7 cellular contexts compared by ENCODE assay signal in the genomic region with DNA sequence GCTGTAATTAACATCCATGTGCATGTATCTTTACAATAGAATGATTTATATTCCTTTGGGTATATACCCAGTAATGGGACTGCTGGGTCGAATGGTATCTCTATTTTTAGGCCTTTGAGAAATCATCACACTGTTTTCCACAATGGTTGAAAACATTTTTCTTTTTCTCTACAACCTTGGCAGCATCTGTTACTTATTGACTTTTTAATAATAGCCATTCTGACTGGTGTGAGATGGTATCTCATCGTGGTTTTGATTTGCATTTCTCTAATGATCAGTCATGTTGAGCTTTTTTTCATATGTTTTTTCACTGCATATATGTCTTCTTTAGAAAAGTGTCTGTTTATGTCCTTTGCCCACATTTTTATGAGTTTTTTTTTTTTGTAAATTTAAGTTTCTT.
A peak's percentile ranks its signal among the peaks of the same experiment; 100 is the strongest.
DNase-seq lines count a peak whose midpoint lies in the region; ATAC-seq and TF ChIP-seq lines count a peak whose summit lies in the region.
"Not testable (repeated sequence)": the region's sequence is repeated elsewhere in the genome, so short reads cannot be mapped to it uniquely, and the experiment has no call there.

No MANE protein-coding gene starts in this region.

- not testable (repeated sequence) for H3K27ac ChIP-seq in SK-N-SH (ENCODE audit: low read depth in 2 of 2, low read length in 1 of 2)

- H3K27me3 ChIP-seq in SK-N-SH (ENCODE audit: insufficient read depth): not testable (repeated sequence)

- in situ Hi-C loops in Caki2 (cut with HindIII; ENCODE audit: low pct_unique_long_range_greater_than_20kb, low sequenced_read_pairs): not testable (repeated sequence)

- not testable (repeated sequence) for H3K4me3 ChIP-seq in SK-N-SH (ENCODE audit: low read depth in 2 of 2, low read length in 1 of 2)

- H3F3A ChIP-seq in SK-N-SH (replicated peaks; ENCODE audit: insufficient read depth): not testable (repeated sequence)

- peak; percentile 81 for ATAC-seq in GM18861 (IDR thresholded peaks at IDR 0.05; ENCODE audit: unreplicated experiment)
- ATAC-seq in GM21786 (IDR thresholded peaks at IDR 0.05; ENCODE audit: unreplicated experiment): peak; percentile 46
- ATAC-seq in HG03354 (IDR thresholded peaks at IDR 0.05; ENCODE audit: poor library complexity, severe bottlenecking, unreplicated experiment): peak; percentile 60
- ATAC-seq in HG03460 (IDR thresholded peaks at IDR 0.05; ENCODE audit: unreplicated experiment): peak; percentile 57

- CTCF ChIA-PET in SK-N-SH (lab: Yijun Ruan, JAX): not testable (repeated sequence)

- not testable (repeated sequence) for H3K9ac ChIP-seq in SK-N-SH

- POLR2A ChIA-PET in SK-N-SH (lab: Yijun Ruan, JAX): not testable (repeated sequence)

- H3K9me3 ChIP-seq in SK-N-SH: not testable (repeated sequence)

- not testable (repeated sequence) for TF ChIP-seq EP300 in SK-N-SH (IDR thresholded peaks at IDR 0.05; ENCODE audit: borderline replicate concordance in 1 of 2, low read depth in 1 of 2, low read length in 1 of 2)

- not testable (repeated sequence) for TF ChIP-seq RAD21 in SK-N-SH (IDR thresholded peaks at IDR 0.05; ENCODE audit: low read length)

- 42% methylated on average over 2 of the region's 2 CpGs for WGBS in SK-N-SH (ENCODE audit: low lambda C conversion rate)

- not testable (repeated sequence) for H3K79me2 ChIP-seq in SK-N-SH (ENCODE audit: insufficient read depth)

- H3K9me2 ChIP-seq in SK-N-SH: not testable (repeated sequence)

- H3K4me2 ChIP-seq in SK-N-SH: not testable (repeated sequence)

- not testable (repeated sequence) for H3K4me1 ChIP-seq in SK-N-SH (ENCODE audit: control insufficient read depth in 1 of 2, insufficient read depth in 2 of 2, low read depth in 1 of 2, low read length in 1 of 2)

- H2AFZ ChIP-seq in SK-N-SH (ENCODE audit: low read depth): not testable (repeated sequence)

- H3K36me3 ChIP-seq in SK-N-SH (replicated peaks in 1 of 2; ENCODE audit: control insufficient read depth in 1 of 2, insufficient read depth in 2 of 2, low read length in 1 of 2): not testable (repeated sequence)

- TF ChIP-seq CTCF in SK-N-SH (IDR thresholded peaks at IDR 0.05): not testable (repeated sequence)

- H4K20me1 ChIP-seq in SK-N-SH (ENCODE audit: insufficient read depth): not testable (repeated sequence)

- DNase-seq in Caki2 (ENCODE audit: low read depth) (peak; percentile 27), kidney tubule cell (ENCODE audit: low spot score) (peak; percentile 15)
- DNase-seq in SK-N-SH: not testable (repeated sequence)

TF ChIP-seq in SK-N-SH, 30 proteins besides CTCF, POLR2A, EP300 and RAD21:
- TF ChIP-seq TCF12 (IDR thresholded peaks at IDR 0.05): peak; percentile 63; the same call in 1 of the 2 replicates
TF ChIP-seq in SK-N-SH: peak in this region for 1; not testable (repeated sequence) for 29.
